Comparison of ENCODE assay signal across 8 cellular contexts in genomic region chr20:38109657-38110524, GRCh38. TPM values are rescaled to one million over a fixed set of nuclear protein-coding genes. Genes with fewer than 3 reads are reported as not detected.
DNase-seq lines count a peak whose midpoint lies in the region; ATAC-seq, FAIRE-seq and TF ChIP-seq lines count a peak whose summit lies in the region.

No MANE protein-coding gene starts in this region.

- H3K9me1 ChIP-seq in K562 (ENCODE audit: control insufficient read depth, insufficient read depth, low read length), result no peaks in the 10 kb centered on the region

- no peak for TF ChIP-seq POLR2A in K562 (conservative IDR thresholded peaks at IDR 0.05)

- H2AFZ ChIP-seq in K562 (ENCODE audit: low read depth, low read length), result no peak overlapping the region; the same call in 1 of the 2 replicates

- POLR2A ChIA-PET in K562 (lab: Yijun Ruan, JAX), result interaction anchor here (1.3 kb wide), 2 partner anchors 10 to 87 kb away, joined by 3 to 4 read pairs; no protein-coding TSS in a partner anchor

- H4K20me1 ChIP-seq in K562 (replicated peaks; ENCODE audit: control insufficient read depth, insufficient read depth, low read length), result no peaks in the 10 kb centered on the region

- no peak overlapping the region for H3K4me3 ChIP-seq in K562
- H3K4me3 ChIP-seq in kidney epithelial cell (ENCODE audit: low read depth, low read length), result no peak overlapping the region
- H3K4me3 ChIP-seq in thoracic aorta, result peak overlapping the region; percentile 12
- no peak overlapping the region for H3K4me3 ChIP-seq in HAP-1
- H3K4me3 ChIP-seq in H7 (ENCODE audit: insufficient read depth, low read depth, low read length), result no peak overlapping the region

- no peaks in the 10 kb centered on the region for H3K36me3 ChIP-seq in K562 (ENCODE audit: control insufficient read depth, insufficient read depth, low read length)
- no peaks in the 10 kb centered on the region for H3K36me3 ChIP-seq in kidney epithelial cell (ENCODE audit: control insufficient read depth, insufficient read depth, low read length)
- no peaks in the 10 kb centered on the region for H3K36me3 ChIP-seq in thoracic aorta
- H3K36me3 ChIP-seq in HAP-1 (replicated peaks), result no peaks in the 10 kb centered on the region
- no peaks in the 10 kb centered on the region for H3K36me3 ChIP-seq in H7 (replicated peaks; ENCODE audit: control insufficient read depth, insufficient read depth, low read length)

- no TSS peak for BruUV-seq in K562 (replicated peaks; lab: Mats Ljungman, UMichigan)

- ATAC-seq in K562, result peak; percentile 27; the same call in 2 of the 3 replicates
- peak; percentile 56 for ATAC-seq in thoracic aorta (ENCODE audit: insufficient number of reproducible peaks, low FRiP score, low read depth)

- H3K4me1 ChIP-seq in K562 (replicated peaks in 1 of 2; ENCODE audit: control insufficient read depth in 2 of 2, insufficient read depth in 2 of 2, low read length in 2 of 2) (peaks cover 15 to 36% of the 10 kb centered on the region in 2 experiments), thoracic aorta (ENCODE audit: control insufficient read depth in 1 of 2, low read depth in 2 of 2) (peaks cover 34 to 50% of the 10 kb centered on the region in 2 donors), HAP-1 (peaks cover 2% of the 10 kb centered on the region)

- no peak overlapping the region for H3K27ac ChIP-seq in K562 (ENCODE audit: extremely low read depth, low read depth, low read length)
- H3K27ac ChIP-seq in thoracic aorta, result peak overlapping the region; percentile 83 to 91

- in situ Hi-C loops in K562 (cut with MboI) (no loop called here), HAP-1 (cut with MboI; ENCODE audit: low sequenced_read_pairs) (no loop called here)

- no peaks in the 10 kb centered on the region for H3K27me3 ChIP-seq in K562 (ENCODE audit: control insufficient read depth in 2 of 2, insufficient read depth in 2 of 2, low read length in 2 of 2)
- H3K27me3 ChIP-seq in kidney epithelial cell (ENCODE audit: control insufficient read depth, insufficient read depth, low read length), result no peaks in the 10 kb centered on the region
- no peaks in the 10 kb centered on the region for H3K27me3 ChIP-seq in thoracic aorta (replicated peaks; ENCODE audit: insufficient read depth)
- H3K27me3 ChIP-seq in HAP-1 (ENCODE audit: low read depth), result 0 out of 2 replicates have a peak, but pooled peaks cover 3% of the 10 kb centered on the region
- no peaks in the 10 kb centered on the region for H3K27me3 ChIP-seq in H7 (ENCODE audit: control insufficient read depth, insufficient read depth, low read length)

- H3K9me3 ChIP-seq in K562 (replicated peaks; ENCODE audit: control insufficient read depth, insufficient read depth, low read depth, low read length) (no peaks in the 10 kb centered on the region), thoracic aorta (no peaks in the 10 kb centered on the region), HAP-1 (no peaks in the 10 kb centered on the region)

- DNase-seq in HS-5 (ENCODE audit: low read depth) (peak; percentile 99), K562 (ENCODE audit: extremely low read depth in 1 of 4, low spot score in 3 of 4) (peak in 1 of 4 experiments; percentile 64), kidney epithelial cell (ENCODE audit: low read depth) (peak; percentile 70), thoracic aorta (ENCODE audit: low spot score) (peak; percentile 77), HAP-1 (ENCODE audit: low spot score in 2 of 2) (no peak), DMS153 treated with DMSO at 0.1 percent for 48 hours (lab: John Stamatoyannopoulos, UW; ENCODE audit: unreplicated experiment) (no peak), H7 (no peak)
- no peak for DNase-seq in activated T-cell treated with anti-CD3 and anti-CD28 coated beads, Interleukin-2, amount 50 U/mL, for 1 hour

- no peaks in the 10 kb centered on the region for H3K79me2 ChIP-seq in K562 (ENCODE audit: control insufficient read depth, insufficient read depth, low read length)

- WGBS in K562 (ENCODE audit: insufficient coverage, low coverage, missing lambda C conversion rate), result 40% methylated on average over 8 of the region's 8 CpGs

- intact Hi-C loops in K562 (cut with micrococcal nuclease), result loop anchor here (5.0 kb wide), 1 partner anchor 38 kb away; no protein-coding TSS in a partner anchor

- no peak for TF ChIP-seq RAD21 in K562 (CRISPR knock-in tag; conservative IDR thresholded peaks at IDR 0.05 in 1 of 2, IDR thresholded peaks at IDR 0.05 in 1 of 2)

- CTCF ChIA-PET in K562 (lab: Yijun Ruan, JAX; ENCODE audit: low intra/inter-chr PET ratio), result no interaction called here

- TF ChIP-seq CTCF in K562 (IDR thresholded peaks at IDR 0.05 in 2 of 3, conservative IDR thresholded peaks at IDR 0.05 in 1 of 3; ENCODE audit: insufficient read depth in 2 of 3, low read depth in 1 of 3, low read length in 3 of 3) (no peak), kidney epithelial cell (IDR thresholded peaks at IDR 0.05; ENCODE audit: insufficient read depth, low read length, poor library complexity, severe bottlenecking) (no peak), thoracic aorta (IDR thresholded peaks at IDR 0.05) (no peak)

- peak; percentile 60 for TF ChIP-seq EP300 in K562 (IDR thresholded peaks at IDR 0.05; ENCODE audit: low read length)

- H3K9ac ChIP-seq in K562 (ENCODE audit: insufficient read depth in 1 of 2, low read depth in 2 of 2, low read length in 2 of 2), result no peak overlapping the region; a peak in 1 of 4 replicates

- no peak overlapping the region for H3K4me2 ChIP-seq in K562 (ENCODE audit: insufficient read depth, low read length)

- FAIRE-seq in K562 (lab: Jason Lieb, UNC), result peak; percentile 6

TF ChIP-seq in K562, 482 proteins besides CTCF, POLR2A, EP300 and RAD21 (continues in another document):
- TF ChIP-seq LCOR (CRISPR knock-in tag; IDR thresholded peaks at IDR 0.05) (0 out of 2 replicates have a peak, but pooled peaks have one; percentile 16), FUS (optimal IDR thresholded peaks at IDR 0.05; ENCODE audit: low read depth, low read length) (no peak), SIRT6 (IDR thresholded peaks at IDR 0.05; ENCODE audit: low read depth, low read length) (no peak), DPF2 (IDR thresholded peaks at IDR 0.05) (peak; percentile 73), CTBP1 (IDR thresholded peaks at IDR 0.05; ENCODE audit: borderline replicate concordance) (peak; percentile 53), NR2C2 (CRISPR knock-in tag; IDR thresholded peaks at IDR 0.05) (no peak), NR2C2 (tag; IDR thresholded peaks at IDR 0.05) (peak; percentile 91), ZNF644 (tag; IDR thresholded peaks at IDR 0.05; ENCODE audit: low read depth) (no peak), SRSF1 (IDR thresholded peaks at IDR 0.05; ENCODE audit: low read depth, low read length) (no peak), ZNF589 (CRISPR knock-in tag; IDR thresholded peaks at IDR 0.05; ENCODE audit: low read depth) (peak; percentile 56), CEBPB (tag; IDR thresholded peaks at IDR 0.05) (peak; percentile 83), HBP1 (CRISPR knock-in tag; IDR thresholded peaks at IDR 0.05) (no peak), MAFG (tag; conservative IDR thresholded peaks at IDR 0.05) (peak; percentile 38; the same call in 1 of the 2 replicates), JUN (IDR thresholded peaks at IDR 0.05; ENCODE audit: borderline replicate concordance, low read depth, low read length) (peak; percentile 79; the same call in 1 of the 2 replicates), JUN (CRISPR knock-in tag; IDR thresholded peaks at IDR 0.05; ENCODE audit: borderline replicate concordance) (0 out of 2 replicates have a peak, but pooled peaks have one; percentile 22)
- TF ChIP-seq, protein P1, sequence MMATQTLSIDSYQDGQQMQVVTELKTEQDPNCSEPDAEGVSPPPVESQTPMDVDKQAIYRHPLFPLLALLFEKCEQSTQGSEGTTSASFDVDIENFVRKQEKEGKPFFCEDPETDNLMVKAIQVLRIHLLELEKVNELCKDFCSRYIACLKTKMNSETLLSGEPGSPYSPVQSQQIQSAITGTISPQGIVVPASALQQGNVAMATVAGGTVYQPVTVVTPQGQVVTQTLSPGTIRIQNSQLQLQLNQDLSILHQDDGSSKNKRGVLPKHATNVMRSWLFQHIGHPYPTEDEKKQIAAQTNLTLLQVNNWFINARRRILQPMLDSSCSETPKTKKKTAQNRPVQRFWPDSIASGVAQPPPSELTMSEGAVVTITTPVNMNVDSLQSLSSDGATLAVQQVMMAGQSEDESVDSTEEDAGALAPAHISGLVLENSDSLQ (IDR thresholded peaks at IDR 0.05), result peak; percentile 88

RNA-seq across cellular contexts. Expression of gene TGM2, which starts 55.2 kb away (rescaled TPM):
- 34.9 and 72.8 TPM in 2 replicates for total RNA-seq in K562 (2011; cell fraction: chromatin; rRNA removed; ENCODE audit: low replicate concordance)
- 45.9 and 47.5 TPM in 2 replicates for total RNA-seq in K562 (2011; cell fraction: nucleolus; rRNA removed)
- total RNA-seq in K562 (2011; cell fraction: nucleoplasm; rRNA removed), result 36.4 and 37.1 TPM in 2 replicates
- total RNA-seq in K562 (2014; rRNA removed), result 48.3 and 61.2 TPM in 2 replicates
- total RNA-seq in K562 (2014; rRNA removed; fragmentation: Illumina TruSeq; extraction: Trizol), result 17.4 and 22.0 TPM in 2 replicates
- total RNA-seq in K562 (2015; rRNA removed; fragmentation: Illumina TruSeq; extraction: Trizol), result 20.4 and 21.0 TPM in 2 replicates
- total RNA-seq in K562 (2021), result 78.5 and 82.3 TPM in 2 replicates
- polyA plus RNA-seq in K562 (2011; rRNA removed), result 35.3 and 37.6 TPM in 2 replicates
- polyA plus RNA-seq in K562 (2011; cell fraction: cytosol; rRNA removed), result 31.6 and 76.0 TPM in 2 replicates
- polyA plus RNA-seq in K562 (2011; cell fraction: nucleus; rRNA removed), result 26.4 and 54.7 TPM in 2 replicates
- 47.9 and 85.2 TPM in 2 replicates for polyA plus RNA-seq in K562 (2012)
- 55.1 and 56.7 TPM in 2 replicates for polyA plus RNA-seq in K562 (2014; fragmentation: Illumina TruSeq; extraction: Trizol)
- 1 to 10 TPM; 5.5 TPM for polyA plus RNA-seq in K562 (2014; fragmentation: Nextera tagmentation; extraction: Ambion mirVana)
- polyA plus RNA-seq in K562 (2014; rRNA removed), result 43.9 and 48.0 TPM in 2 replicates
- polyA minus RNA-seq in K562 (2011; rRNA and poly(A)+ RNA removed), result 21.4 and 54.6 TPM in 2 replicates
- 46.4 and 51.2 TPM in 2 replicates for polyA minus RNA-seq in K562 (2011; cell fraction: cytosol; rRNA and poly(A)+ RNA removed)
- 18.8 and 21.4 TPM in 2 replicates for polyA minus RNA-seq in K562 (2011; cell fraction: nucleus; rRNA and poly(A)+ RNA removed)
- total RNA-seq in kidney epithelial cell, result 115 and 135 TPM in 2 replicates
- 100 to 1,000 TPM; 371 to 755 TPM for total RNA-seq in thoracic aorta
- 0.83 and 1.1 TPM in 2 replicates for total RNA-seq in H7 (2014; rRNA removed; shearing (Covaris generic))

Comparison
In these comparisons a context has a peak if more than half of its experiments do, and no peak if none do; other contexts are left out.
1. DNase-seq: peak in HS-5 (single experiment), kidney epithelial cell (single experiment) and thoracic aorta (single experiment); none in HAP-1 (0 of 2), DMS153 treated with DMSO at 0.1 percent for 48 hours (single experiment), H7 (single experiment) and activated T-cell treated with anti-CD3 and anti-CD28 coated beads, Interleukin-2, amount 50 U/mL, for 1 hour (single experiment).